In genomic region chr17:76038050-76038449, GRCh38 we compare ENCODE assay signal across 15 cellular contexts. TPM values are rescaled to one million over a fixed set of nuclear protein-coding genes. Genes with fewer than 3 reads are reported as not detected.
A peak's percentile ranks its signal among the peaks of the same experiment; 100 is the strongest.
DNase-seq lines count a peak whose midpoint lies in the region; ATAC-seq and TF ChIP-seq lines count a peak whose summit lies in the region.
"Had no signal": no experiment of that assay in that cellular context is flagged by ENCODE, and none has a peak within 500 bp of the region (broad histone marks: within the 10 kb centered on the region; RNA-seq: fewer than 3 reads in every experiment).

No MANE protein-coding gene starts in this region.

- ATAC-seq in activated naive CD4-positive, alpha-beta T cell treated with anti-CD3 and anti-CD28 coated beads, Interleukin-2, amount 50 U/mL, for 72 hours = no peak
- ATAC-seq in esophagus mucosa = peak; percentile 29
- ATAC-seq in stimulated activated effector memory CD8-positive, alpha-beta T cell treated with anti-CD3 and anti-CD28 coated beads, Interleukin-12 subunit alpha, Interleukin-12 subunit beta, amount 100 ng/mL, for 72 hours = no peak
- ATAC-seq: psoas muscle, T-helper 17 cell had no signal

- no peak overlapping the region for H3K4me3 Mint-ChIP-seq in activated naive CD4-positive, alpha-beta T cell treated with anti-CD3 and anti-CD28 coated beads for 36 hours
- H3K4me3 Mint-ChIP-seq in stimulated activated effector memory CD8-positive, alpha-beta T cell treated with anti-CD3 and anti-CD28 coated beads, Interleukin-12 subunit alpha, Interleukin-12 subunit beta, amount 100 ng/mL, for 72 hours = no peak overlapping the region
- H3K4me3 Mint-ChIP-seq: activated T-helper 1 cell treated with anti-CD3 and anti-CD28 coated beads, Interleukin-12 subunit alpha, Interleukin-12 subunit beta, Interleukin-2, Interleukin-4 antibody, amounts not matched to agents 30 ng/mL and 10 ng/mL and 1 ng/mL, durations not matched to agents 14 hours and 24 hours and 36 hours; T-helper 17 cell had no signal

- DNase-seq in activated naive CD4-positive, alpha-beta T cell treated with anti-CD3 and anti-CD28 coated beads, Interleukin-2, amount 50 U/mL, for 72 hours (ENCODE audit: low spot score in 2 of 2) = no peak
- no peak for DNase-seq in activated naive CD4-positive, alpha-beta T cell treated with anti-CD3 and anti-CD28 coated beads for 36 hours
- DNase-seq in stimulated activated effector memory CD8-positive, alpha-beta T cell treated with anti-CD3 and anti-CD28 coated beads, Interleukin-12 subunit alpha, Interleukin-12 subunit beta, amount 100 ng/mL, for 72 hours (ENCODE audit: low spot score in 2 of 2) = no peak
- DNase-seq in RWPE1 (ENCODE audit: low spot score) = no peak
- no peak for DNase-seq in pons (ENCODE audit: low spot score)
- DNase-seq: activated CD4-positive, alpha-beta T cell treated with anti-CD3 and anti-CD28 coated beads for 48 hours; Karpas-422; NCI-H187 treated with DMSO at 0.1 percent for 48 hours; NCI-H526 treated with DMSO at 0.1 percent for 48 hours; psoas muscle; stimulated activated CD4-positive, alpha-beta T cell treated with anti-CD3 and anti-CD28 coated beads, Interleukin-1b, Interleukin-23, amount 100 ng/mL, for 48 hours; T-helper 17 cell; trophoblast cell had no signal

- H3K27me3 Mint-ChIP-seq in activated naive CD4-positive, alpha-beta T cell treated with anti-CD3 and anti-CD28 coated beads for 36 hours (ENCODE audit: low read depth) = no peaks in the 10 kb centered on the region
- H3K27me3 Mint-ChIP-seq: T-helper 17 cell had no signal

- peak overlapping the region; percentile 46 to 85 for H3K27ac Mint-ChIP-seq in activated naive CD4-positive, alpha-beta T cell treated with anti-CD3 and anti-CD28 coated beads, Interleukin-2, amount 50 U/mL, for 72 hours
- no peak overlapping the region for H3K27ac Mint-ChIP-seq in activated naive CD4-positive, alpha-beta T cell treated with anti-CD3 and anti-CD28 coated beads for 36 hours
- peak overlapping the region; percentile 7 for H3K27ac Mint-ChIP-seq in stimulated activated effector memory CD8-positive, alpha-beta T cell treated with anti-CD3 and anti-CD28 coated beads, Interleukin-12 subunit alpha, Interleukin-12 subunit beta, amount 100 ng/mL, for 72 hours
- H3K27ac Mint-ChIP-seq: activated T-helper 1 cell treated with anti-CD3 and anti-CD28 coated beads, Interleukin-12 subunit alpha, Interleukin-12 subunit beta, Interleukin-2, Interleukin-4 antibody, amounts not matched to agents 30 ng/mL and 10 ng/mL and 1 ng/mL, durations not matched to agents 14 hours and 24 hours and 36 hours; T-helper 17 cell had no signal

- peaks cover 4% of the 10 kb centered on the region for H3K4me1 Mint-ChIP-seq in activated naive CD4-positive, alpha-beta T cell treated with anti-CD3 and anti-CD28 coated beads for 36 hours (ENCODE audit: low read depth)
- H3K4me1 Mint-ChIP-seq in stimulated activated effector memory CD8-positive, alpha-beta T cell treated with anti-CD3 and anti-CD28 coated beads, Interleukin-12 subunit alpha, Interleukin-12 subunit beta, amount 100 ng/mL, for 72 hours = no peaks in the 10 kb centered on the region

- CTCF ChIA-PET in activated naive CD4-positive, alpha-beta T cell treated with anti-CD3 and anti-CD28 coated beads for 36 hours (lab: Charles Lee) = no interaction called here
- CTCF ChIA-PET in RWPE1 (lab: Yijun Ruan, JAX) = interaction anchor here (1.0 to 1.3 kb wide), 2 partner anchors 24 to 32 kb away, joined by 4 read pairs; no protein-coding TSS in a partner anchor

- H3K9me3 Mint-ChIP-seq in activated naive CD4-positive, alpha-beta T cell treated with anti-CD3 and anti-CD28 coated beads, Interleukin-2, amount 50 U/mL, for 72 hours = no peaks in the 10 kb centered on the region
- H3K9me3 Mint-ChIP-seq in activated naive CD4-positive, alpha-beta T cell treated with anti-CD3 and anti-CD28 coated beads for 36 hours = no peaks in the 10 kb centered on the region
- no peaks in the 10 kb centered on the region for H3K9me3 Mint-ChIP-seq in stimulated activated effector memory CD8-positive, alpha-beta T cell treated with anti-CD3 and anti-CD28 coated beads, Interleukin-12 subunit alpha, Interleukin-12 subunit beta, amount 100 ng/mL, for 72 hours
- H3K9me3 Mint-ChIP-seq: activated T-helper 1 cell treated with anti-CD3 and anti-CD28 coated beads, Interleukin-12 subunit alpha, Interleukin-12 subunit beta, Interleukin-2, Interleukin-4 antibody, amounts not matched to agents 30 ng/mL and 10 ng/mL and 1 ng/mL, durations not matched to agents 14 hours and 24 hours and 36 hours had no signal

- H3K36me3 Mint-ChIP-seq in activated naive CD4-positive, alpha-beta T cell treated with anti-CD3 and anti-CD28 coated beads, Interleukin-2, amount 50 U/mL, for 72 hours = peaks cover 4 to 9% of the 10 kb centered on the region in 2 donors
- peaks cover 21% of the 10 kb centered on the region for H3K36me3 Mint-ChIP-seq in activated naive CD4-positive, alpha-beta T cell treated with anti-CD3 and anti-CD28 coated beads for 36 hours (ENCODE audit: low read depth)
- H3K36me3 Mint-ChIP-seq in stimulated activated effector memory CD8-positive, alpha-beta T cell treated with anti-CD3 and anti-CD28 coated beads, Interleukin-12 subunit alpha, Interleukin-12 subunit beta, amount 100 ng/mL, for 72 hours = peaks cover 62% of the 10 kb centered on the region

- H3K27ac ChIP-seq in RWPE1 = no peak overlapping the region
- H3K27ac ChIP-seq: psoas muscle had no signal

- no peak for TF ChIP-seq CTCF in RWPE1 (conservative IDR thresholded peaks at IDR 0.05; ENCODE audit: low read depth)

- POLR2A ChIA-PET in RWPE1 (lab: Yijun Ruan, JAX; ENCODE audit: low non-redundant PET) = no interaction called here

- intact Hi-C loops in activated naive CD4-positive, alpha-beta T cell treated with anti-CD3 and anti-CD28 coated beads for 36 hours (cut with micrococcal nuclease) = no loop called here

RNA-seq across cellular contexts. Expression of gene EVPL, which starts 10.9 kb away (rescaled TPM):
- 1 to 10 TPM in 1 of 2 donors, under 1 TPM in 1; 0.34 to 1.5 TPM for total RNA-seq in activated naive CD4-positive, alpha-beta T cell treated with anti-CD3 and anti-CD28 coated beads, Interleukin-2, amount 50 U/mL, for 72 hours
- under 1 TPM in 1 of 2 experiments, not detected in 1; 0.14 TPM for total RNA-seq in activated naive CD4-positive, alpha-beta T cell treated with anti-CD3 and anti-CD28 coated beads for 36 hours
- 175 TPM for total RNA-seq in esophagus mucosa

RNA-seq across cellular contexts. Expression of gene SRP68, which starts 34.3 kb away (rescaled TPM):
- 100 to 1,000 TPM in 1 of 2 donors, 10 to 100 TPM in 1; 78.8 to 162 TPM for total RNA-seq in activated naive CD4-positive, alpha-beta T cell treated with anti-CD3 and anti-CD28 coated beads, Interleukin-2, amount 50 U/mL, for 72 hours
- total RNA-seq in activated naive CD4-positive, alpha-beta T cell treated with anti-CD3 and anti-CD28 coated beads for 36 hours = 100 to 1,000 TPM; 127 to 131 TPM
- 71.5 TPM for total RNA-seq in esophagus mucosa

RNA-seq across cellular contexts. Expression of gene GALR2, which starts 36.5 kb away (rescaled TPM):
- 10 to 100 TPM in 1 of 2 donors, 1 to 10 TPM in 1; 6.2 to 14.6 TPM for total RNA-seq in activated naive CD4-positive, alpha-beta T cell treated with anti-CD3 and anti-CD28 coated beads, Interleukin-2, amount 50 U/mL, for 72 hours
- total RNA-seq in activated naive CD4-positive, alpha-beta T cell treated with anti-CD3 and anti-CD28 coated beads for 36 hours = 1 to 10 TPM; 3.3 to 3.6 TPM
- total RNA-seq in esophagus mucosa = 0.44 TPM

RNA-seq across cellular contexts. Expression of gene CDK3, which starts 37.4 kb away (rescaled TPM):
- 1 to 10 TPM; 6.9 to 8.3 TPM for total RNA-seq in activated naive CD4-positive, alpha-beta T cell treated with anti-CD3 and anti-CD28 coated beads, Interleukin-2, amount 50 U/mL, for 72 hours
- total RNA-seq in activated naive CD4-positive, alpha-beta T cell treated with anti-CD3 and anti-CD28 coated beads for 36 hours = 1 to 10 TPM; 3.1 to 5.0 TPM
- total RNA-seq in esophagus mucosa = 4.1 TPM

RNA-seq across cellular contexts. Expression of gene ZACN, which starts 40.9 kb away (rescaled TPM):
- total RNA-seq in activated naive CD4-positive, alpha-beta T cell treated with anti-CD3 and anti-CD28 coated beads, Interleukin-2, amount 50 U/mL, for 72 hours = 10 to 100 TPM in 1 of 2 donors, 1 to 10 TPM in 1; 6.8 to 15.7 TPM
- total RNA-seq in activated naive CD4-positive, alpha-beta T cell treated with anti-CD3 and anti-CD28 coated beads for 36 hours = 1 to 10 TPM; 6.4 to 6.5 TPM
- total RNA-seq in esophagus mucosa = not detected

Comparison
In these comparisons a context has a peak if more than half of its experiments do, and no peak if none do; other contexts are left out.
1. RNA of gene EVPL, which starts 10.9 kb away (total RNA-seq): 175 TPM in esophagus mucosa (single experiment); 0.34 to 1.5 TPM in activated naive CD4-positive, alpha-beta T cell treated with anti-CD3 and anti-CD28 coated beads, Interleukin-2, amount 50 U/mL, for 72 hours and 0.14 TPM in activated naive CD4-positive, alpha-beta T cell treated with anti-CD3 and anti-CD28 coated beads for 36 hours; every median in the first group is over 10 times any median in the second.